In genomic region chr20:61330441-61330840, GRCh38 we compare ENCODE assay signal across 6 cellular contexts.
"Had no signal": no experiment of that assay in that cellular context is flagged by ENCODE, and none has a peak within 500 bp of the region (broad histone marks: within the 10 kb centered on the region; RNA-seq: fewer than 3 reads in every experiment).

No MANE protein-coding gene starts in this region.

- H3K27ac Mint-ChIP-seq: IgD-negative memory B cell had no signal

- H3K27me3 Mint-ChIP-seq: IgD-negative memory B cell had no signal

- H3K4me3 Mint-ChIP-seq: IgD-negative memory B cell had no signal

- ATAC-seq: K562 had no signal

- DNase-seq: IMR-90, KBM-7, KG1 had no signal

- H3K4me3 ChIP-seq: K562 had no signal

- H3K27ac ChIP-seq: HL-60 had no signal
